12 cellular contexts compared by ENCODE assay signal in the genomic region with DNA sequence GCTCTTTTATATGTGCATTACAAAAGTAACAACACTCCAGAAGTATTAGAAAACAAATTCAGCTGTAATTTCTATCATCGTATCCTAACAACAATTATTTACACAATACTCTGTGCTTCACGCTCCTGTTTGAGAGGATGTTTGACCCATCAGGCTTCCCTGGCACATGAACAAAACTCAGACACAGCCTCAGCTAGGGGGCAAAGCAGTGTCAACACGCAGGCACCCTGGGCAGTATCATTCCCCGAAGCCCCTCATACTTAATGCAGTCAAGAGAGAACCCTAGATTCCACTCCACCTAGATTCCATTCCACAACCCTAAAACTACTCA. TPM values are rescaled to one million over a fixed set of nuclear protein-coding genes. Genes with fewer than 3 reads are reported as not detected.
A peak's percentile ranks its signal among the peaks of the same experiment; 100 is the strongest.
DNase-seq lines count a peak whose midpoint lies in the region; ATAC-seq, FAIRE-seq and TF ChIP-seq lines count a peak whose summit lies in the region.
"Had no signal": no experiment of that assay in that cellular context is flagged by ENCODE, and none has a peak within 500 bp of the region (broad histone marks: within the 10 kb centered on the region; RNA-seq: fewer than 3 reads in every experiment).

No MANE protein-coding gene starts in this region.

- no peaks in the 10 kb centered on the region for H3K9me2 ChIP-seq in OCI-LY7 (ENCODE audit: insufficient read depth, low read length)

- H3K9ac ChIP-seq in H1 (replicated peaks in 1 of 4; ENCODE audit: extremely low read depth in 1 of 4, low read depth in 3 of 4, low read length in 3 of 4) (no peak overlapping the region), skeletal muscle satellite cell (ENCODE audit: low read depth, low read length) (no peak overlapping the region)

- no peak overlapping the region for H4K91ac ChIP-seq in H1 (replicated peaks; ENCODE audit: insufficient read length, low read length)

- H3K9me3 Mint-ChIP-seq in CD8-positive, alpha-beta T cell, result no peaks in the 10 kb centered on the region
- H3K9me3 Mint-ChIP-seq in activated naive CD8-positive, alpha-beta T cell treated with anti-CD3 and anti-CD28 coated beads for 36 hours, result no peaks in the 10 kb centered on the region
- H3K9me3 Mint-ChIP-seq: activated B cell treated with CpG ODN at 0.5 μM for 24 hours, memory B cell, nephron progenitor cell had no signal

- CTCF ChIA-PET in CD8-positive, alpha-beta T cell (lab: Charles Lee), result interaction anchor here (0.7 to 4.0 kb wide), 11 partner anchors 8 to 755 kb away, joined by 3 to 25 read pairs (median 5); partner anchors contain the start of genes BORCS5 and MANSC1
- CTCF ChIA-PET in OCI-LY7 (lab: Charles Lee; ENCODE audit: unreplicated experiment), result no interaction called here
- CTCF ChIA-PET in H1 (lab: Charles Lee; ENCODE audit: partially characterized antibody), result interaction anchor here (0.6 to 6.1 kb wide), 22 partner anchors 8 to 331 kb away, joined by 3 to 38 read pairs (median 4); partner anchors contain the start of genes BORCS5 and MANSC1

- H2BK12ac ChIP-seq in H1 (ENCODE audit: low read depth, low read length), result peak overlapping the region; percentile 84; the same call in 1 of the 2 replicates

- peak overlapping the region; percentile 54; the same call in 1 of the 2 replicates for H2AFZ ChIP-seq in OCI-LY7 (ENCODE audit: low read length)
- H2AFZ ChIP-seq in H1 (ENCODE audit: low read length), result no peak overlapping the region

- H2BK120ac ChIP-seq in H1 (replicated peaks; ENCODE audit: low read depth, low read length), result no peak overlapping the region

- H4K8ac ChIP-seq in H1 (ENCODE audit: extremely low read depth, insufficient read depth, low read length), result no peak overlapping the region

- FAIRE-seq in H1 (lab: Jason Lieb, UNC), result no peak

- POLR2A ChIA-PET in CD8-positive, alpha-beta T cell (lab: Charles Lee), result interaction anchor here (1.0 kb wide), 1 partner anchor 23 kb away, joined by 3 read pairs; no protein-coding TSS in a partner anchor
- POLR2A ChIA-PET in OCI-LY7 (lab: Charles Lee), result no interaction called here
- POLR2A ChIA-PET in H1 (lab: Charles Lee; ENCODE audit: partially characterized antibody), result interaction anchor here (2.6 kb wide), 1 partner anchor 68 kb away, joined by 8 read pairs; the partner anchor contains the start of gene LRP6

- TF ChIP-seq POLR2A in H1 (IDR thresholded peaks at IDR 0.05; ENCODE audit: control extremely low read depth in 1 of 2, low read depth in 2 of 2, low read length in 2 of 2), result no peak

- H3K4me3 Mint-ChIP-seq in CD8-positive, alpha-beta T cell, result no peak overlapping the region
- no peak overlapping the region for H3K4me3 Mint-ChIP-seq in activated naive CD8-positive, alpha-beta T cell treated with anti-CD3 and anti-CD28 coated beads for 36 hours
- H3K4me3 Mint-ChIP-seq: activated B cell treated with CpG ODN at 0.5 μM for 24 hours, memory B cell, nephron progenitor cell had no signal

- no peaks in the 10 kb centered on the region for H3K79me1 ChIP-seq in H1 (ENCODE audit: low read depth, low read length)

- no peak overlapping the region for H3K4ac ChIP-seq in H1 (replicated peaks; ENCODE audit: insufficient read length, low read depth, low read length)

- peaks cover 7% of the 10 kb centered on the region for H3K4me1 ChIP-seq in CD8-positive, alpha-beta T cell (ENCODE audit: insufficient read depth, low read length)
- H3K4me1 ChIP-seq in OCI-LY7 (ENCODE audit: insufficient read depth, low read length, poor library complexity, severe bottlenecking) (no peaks in the 10 kb centered on the region), H1 (replicated peaks in 1 of 4; ENCODE audit: control insufficient read depth in 3 of 4, insufficient read depth in 4 of 4, low read length in 3 of 4) (peaks cover 4 to 11% (median 9%) of the 10 kb centered on the region in 4 experiments; a peak in 4 of 7 replicates), skeletal muscle satellite cell (ENCODE audit: control insufficient read depth, insufficient read depth, low read length) (peaks cover 12% of the 10 kb centered on the region)

- H2BK20ac ChIP-seq in H1 (ENCODE audit: low read length), result no peak overlapping the region

- H3K27ac Mint-ChIP-seq in CD8-positive, alpha-beta T cell, result no peak overlapping the region
- no peak overlapping the region for H3K27ac Mint-ChIP-seq in activated naive CD8-positive, alpha-beta T cell treated with anti-CD3 and anti-CD28 coated beads for 36 hours
- H3K27ac Mint-ChIP-seq: activated B cell treated with CpG ODN at 0.5 μM for 24 hours, memory B cell, nephron progenitor cell had no signal

- H3K4me2 ChIP-seq in OCI-LY7 (ENCODE audit: low read length) (no peak overlapping the region), H1 (ENCODE audit: insufficient read depth in 1 of 2, low read depth in 2 of 2, low read length in 2 of 2) (no peak overlapping the region), skeletal muscle satellite cell (ENCODE audit: low read length) (peak overlapping the region; percentile 51)

- no peak overlapping the region for H2BK5ac ChIP-seq in H1 (ENCODE audit: low read depth, low read length)

- no peak overlapping the region for H3K18ac ChIP-seq in H1 (ENCODE audit: extremely low read depth, low read length)

- H3K79me2 ChIP-seq in OCI-LY7 (ENCODE audit: insufficient read depth, low read depth, low read length) (no peaks in the 10 kb centered on the region), H1 (ENCODE audit: control insufficient read depth in 1 of 2, insufficient read depth in 2 of 2, low read length in 2 of 2) (no peaks in the 10 kb centered on the region)

- no peak overlapping the region for H3K27ac ChIP-seq in CD8-positive, alpha-beta T cell (ENCODE audit: low read depth, low read length)
- H3K27ac ChIP-seq in OCI-LY7 (ENCODE audit: low read depth, low read length, poor library complexity, severe bottlenecking) (no peak overlapping the region), H1 (ENCODE audit: low read depth, low read length) (no peak overlapping the region), dorsolateral prefrontal cortex (peak overlapping the region in 24 of 59 donors; percentile 3 to 79 (median 48))

- H2BK15ac ChIP-seq in H1 (ENCODE audit: low read length), result 0 out of 2 replicates have a peak overlapping the region, but pooled peaks have one; percentile 25

- no peaks in the 10 kb centered on the region for H3K36me3 Mint-ChIP-seq in CD8-positive, alpha-beta T cell
- no peaks in the 10 kb centered on the region for H3K36me3 Mint-ChIP-seq in activated naive CD8-positive, alpha-beta T cell treated with anti-CD3 and anti-CD28 coated beads for 36 hours

- TF ChIP-seq CTCF in CD8-positive, alpha-beta T cell (IDR thresholded peaks at IDR 0.05), result peak; percentile 47
- peak; percentile 62; the same call in 1 of the 2 replicates for TF ChIP-seq CTCF in OCI-LY7 (conservative IDR thresholded peaks at IDR 0.05; ENCODE audit: low read length)
- no peak for TF ChIP-seq CTCF in H1 (IDR thresholded peaks at IDR 0.05; ENCODE audit: control extremely low read depth in 1 of 3, insufficient read depth in 1 of 3, low read depth in 1 of 3, low read length in 3 of 3)
- TF ChIP-seq CTCF in dorsolateral prefrontal cortex (IDR thresholded peaks at IDR 0.05 in 54 of 56, conservative IDR thresholded peaks at IDR 0.05 in 2 of 56; ENCODE audit: low read depth in 1 of 56, partially characterized antibody in 56 of 56), result peak in 10 of 56 donors; percentile 1 to 40 (median 12)

- no peak overlapping the region for H3K4me3 ChIP-seq in CD8-positive, alpha-beta T cell (ENCODE audit: low read depth, low read length)
- H3K4me3 ChIP-seq in OCI-LY7 (ENCODE audit: low read depth, low read length, poor library complexity, severe bottlenecking) (no peak overlapping the region), H1 (ENCODE audit: extremely low read depth in 1 of 4, insufficient read depth in 2 of 4, low read depth in 3 of 4, low read length in 4 of 4) (no peak overlapping the region), skeletal muscle satellite cell (ENCODE audit: low read length) (no peak overlapping the region), dorsolateral prefrontal cortex (peak overlapping the region in 1 of 59 donors; percentile 7)

- no peak overlapping the region for H2AK5ac ChIP-seq in H1 (ENCODE audit: low read depth, low read length)

- TF ChIP-seq EP300 in H1 (IDR thresholded peaks at IDR 0.05; ENCODE audit: borderline replicate concordance in 1 of 2, low read depth in 2 of 2, low read length in 2 of 2), result no peak

- intact Hi-C loops in CD8-positive, alpha-beta T cell (cut with DNase I, micrococcal nuclease), result loop anchor here (1.0 to 10.0 kb wide), 3 partner anchors 23 to 1570 kb away; partner anchors contain the start of gene BORCS5 (in 1 of the 2)
- intact Hi-C loops in OCI-LY7 (cut with micrococcal nuclease; ENCODE audit: unreplicated experiment), result loop anchor here (2.0 to 10.0 kb wide), 3 partner anchors 252 to 760 kb away; no protein-coding TSS in a partner anchor
- intact Hi-C loops in dorsolateral prefrontal cortex (cut with DNase I), result loop anchor here (2.0 to 5.0 kb wide), 3 partner anchors 67 to 254 kb away; partner anchors contain the start of gene LRP6 (in 1 of the 2)

- H3K27me3 Mint-ChIP-seq in CD8-positive, alpha-beta T cell (ENCODE audit: low read depth), result peaks cover 4% of the 10 kb centered on the region
- no peaks in the 10 kb centered on the region for H3K27me3 Mint-ChIP-seq in activated naive CD8-positive, alpha-beta T cell treated with anti-CD3 and anti-CD28 coated beads for 36 hours

- no peaks in the 10 kb centered on the region; the same call in 1 of the 2 replicates for H3K23me2 ChIP-seq in H1 (ENCODE audit: low read depth, low read length)

- no peak overlapping the region for H3K56ac ChIP-seq in H1 (replicated peaks; ENCODE audit: insufficient read length, low read depth, low read length)

- DNase-seq in CD8-positive, alpha-beta T cell, result no peak
- DNase-seq in OCI-LY7 (ENCODE audit: low spot score), result no peak
- no peak for DNase-seq in H1 (ENCODE audit: low read depth in 1 of 2, low spot score in 2 of 2)
- DNase-seq in dorsolateral prefrontal cortex, result no peak
- DNase-seq in activated CD4-positive, alpha-beta T cell treated with anti-CD3 and anti-CD28 coated beads, Interleukin-2, amount 50 U/mL, for 1 hour, result no peak
- no peak for DNase-seq in activated naive CD8-positive, alpha-beta T cell treated with anti-CD3 and anti-CD28 coated beads for 36 hours
- DNase-seq: NCI-H1092 had no signal

- no peaks in the 10 kb centered on the region for H3K27me3 ChIP-seq in CD8-positive, alpha-beta T cell (ENCODE audit: insufficient read depth, low read length)
- H3K27me3 ChIP-seq in H1 (replicated peaks in 1 of 4; ENCODE audit: control insufficient read depth in 3 of 4, extremely low read depth in 1 of 4, insufficient read depth in 3 of 4, low read length in 3 of 4), result no peaks in the 10 kb centered on the region
- H3K27me3 ChIP-seq in skeletal muscle satellite cell (ENCODE audit: control insufficient read depth, insufficient read depth, low read length), result peaks cover 8% of the 10 kb centered on the region
- no peaks in the 10 kb centered on the region for H3K27me3 ChIP-seq in dorsolateral prefrontal cortex

- BruUV-seq in OCI-LY7 (replicated peaks; lab: Mats Ljungman, UMichigan), result no TSS peak

- no peaks in the 10 kb centered on the region for H3K9me3 ChIP-seq in CD8-positive, alpha-beta T cell (ENCODE audit: low read length)
- H3K9me3 ChIP-seq in OCI-LY7 (ENCODE audit: low read length), result no peaks in the 10 kb centered on the region
- H3K9me3 ChIP-seq in H1 (ENCODE audit: insufficient read depth in 2 of 2, low read depth in 1 of 2, low read length in 1 of 2), result no peaks in the 10 kb centered on the region
- no peaks in the 10 kb centered on the region for H3K9me3 ChIP-seq in skeletal muscle satellite cell (replicated peaks; ENCODE audit: low read length)

- H3K14ac ChIP-seq in H1 (ENCODE audit: insufficient read length), result no peak overlapping the region

- TF ChIP-seq RAD21 in H1 (IDR thresholded peaks at IDR 0.05 in 1 of 2, conservative IDR thresholded peaks at IDR 0.05 in 1 of 2; ENCODE audit: low read depth in 2 of 2, low read length in 2 of 2), result no peak

- 80% methylated on average over 4 of the region's 4 CpGs; no CpG with 5 or more reads in 1 of the 2 experiments for WGBS in H1 (ENCODE audit: extremely low coverage in 1 of 2, insufficient coverage in 1 of 2, insufficient read length in 1 of 2, insufficient replicate concordance in 2 of 2, low coverage in 1 of 2, low lambda C conversion rate in 2 of 2, missing lambda C conversion rate in 1 of 2), 2 experiments

- H4K20me1 ChIP-seq in OCI-LY7 (ENCODE audit: insufficient read depth, low read length) (no peaks in the 10 kb centered on the region), H1 (replicated peaks in 1 of 2; ENCODE audit: control insufficient read depth in 1 of 2, insufficient read depth in 2 of 2, low read length in 2 of 2) (no peaks in the 10 kb centered on the region)

- H4K5ac ChIP-seq in H1 (ENCODE audit: insufficient read length, low read depth, low read length), result no peak overlapping the region

- ATAC-seq in CD8-positive, alpha-beta T cell, result no peak
- ATAC-seq in GM18520 (IDR thresholded peaks at IDR 0.05; ENCODE audit: unreplicated experiment), result no peak

- H3K4me1 Mint-ChIP-seq in CD8-positive, alpha-beta T cell (ENCODE audit: low read depth), result peaks cover 22% of the 10 kb centered on the region
- H3K4me1 Mint-ChIP-seq in activated naive CD8-positive, alpha-beta T cell treated with anti-CD3 and anti-CD28 coated beads for 36 hours, result peaks cover 16% of the 10 kb centered on the region

- no peaks in the 10 kb centered on the region for H3K36me3 ChIP-seq in CD8-positive, alpha-beta T cell (ENCODE audit: insufficient read depth, low read length)
- H3K36me3 ChIP-seq in OCI-LY7 (ENCODE audit: insufficient read depth, low read length) (no peaks in the 10 kb centered on the region), H1 (ENCODE audit: control insufficient read depth in 2 of 4, insufficient read depth in 4 of 4, low read length in 3 of 4) (no peaks in the 10 kb centered on the region; a peak in 1 of 8 replicates), skeletal muscle satellite cell (ENCODE audit: insufficient read depth, low read length) (no peaks in the 10 kb centered on the region)

- H3K23ac ChIP-seq in H1 (ENCODE audit: insufficient read length), result no peak overlapping the region

RNA-seq across cellular contexts. Expression of gene MANSC1, which starts 15.4 kb away (rescaled TPM):
- total RNA-seq in CD8-positive, alpha-beta T cell, result not detected
- total RNA-seq in OCI-LY7 (2014; rRNA removed; shearing (Covaris generic)), result not detected in 2 replicates
- total RNA-seq in OCI-LY7 (2022), result 0.17 TPM in 1 of 2 replicates, not detected in the other
- total RNA-seq in H1 (2021; fragmentation: NEBNext Ultra II Directional; extraction: Animal tissue kit (Norgen Biotek cat#: 25700)), result 6.1 and 8.9 TPM in 2 replicates
- 2.0 and 2.5 TPM in 2 replicates for polyA plus RNA-seq in H1 (2011; rRNA removed)
- 1.9 TPM for polyA plus RNA-seq in H1 (2011; cell fraction: cytosol; rRNA removed)
- polyA plus RNA-seq in H1 (2011; cell fraction: nucleus; rRNA removed), result 1.2 TPM
- 4.0 to 6.1 TPM (median 5.3 TPM) in 4 replicates for polyA plus RNA-seq in H1 (2012, experiment 1 of 2)
- 2.4 TPM for polyA plus RNA-seq in H1 (2012, experiment 2 of 2)
- 14.7 TPM for polyA plus RNA-seq in H1 (2013, experiment 1 of 2)
- polyA plus RNA-seq in H1 (2013, experiment 2 of 2), result 15.8 TPM
- 1.4 and 2.6 TPM in 2 replicates for polyA minus RNA-seq in H1 (2011; rRNA and poly(A)+ RNA removed)
- polyA minus RNA-seq in H1 (2011; cell fraction: cytosol; rRNA and poly(A)+ RNA removed), result 1.6 TPM
- 0.90 TPM for polyA minus RNA-seq in H1 (2011; cell fraction: nucleus; rRNA and poly(A)+ RNA removed)
- total RNA-seq in skeletal muscle satellite cell (2012; rRNA removed), result 2.0 and 2.4 TPM in 2 replicates
- 10 to 100 TPM; 12.0 to 32.4 (median 22.8) TPM for total RNA-seq in dorsolateral prefrontal cortex
- total RNA-seq in activated naive CD8-positive, alpha-beta T cell treated with anti-CD3 and anti-CD28 coated beads for 36 hours, result under 1 TPM; 0.43 to 0.76 TPM

RNA-seq across cellular contexts. Expression of gene BORCS5, which starts 22.2 kb away (rescaled TPM):
- 10 to 100 TPM; 33.8 to 38.8 TPM for total RNA-seq in CD8-positive, alpha-beta T cell
- total RNA-seq in OCI-LY7 (2014; rRNA removed; shearing (Covaris generic)), result 9.6 and 10.4 TPM in 2 replicates
- total RNA-seq in OCI-LY7 (2022) (22.9 and 25.3 TPM in 2 replicates), dorsolateral prefrontal cortex (10 to 100 TPM; 30.7 to 69.8 (median 50.1) TPM)
- total RNA-seq in H1 (2021; fragmentation: NEBNext Ultra II Directional; extraction: Animal tissue kit (Norgen Biotek cat#: 25700)), result 15.4 and 17.4 TPM in 2 replicates
- polyA plus RNA-seq in H1 (2011; rRNA removed), result 8.3 and 14.4 TPM in 2 replicates
- polyA plus RNA-seq in H1 (2011; cell fraction: cytosol; rRNA removed), result 10.0 TPM
- 16.9 TPM for polyA plus RNA-seq in H1 (2011; cell fraction: nucleus; rRNA removed)
- 9.3 to 12.7 TPM (median 11.1 TPM) in 4 replicates for polyA plus RNA-seq in H1 (2012, experiment 1 of 2)
- polyA plus RNA-seq in H1 (2012, experiment 2 of 2), result 9.4 TPM
- 8.2 TPM for polyA plus RNA-seq in H1 (2013, experiment 1 of 2)
- 8.7 TPM for polyA plus RNA-seq in H1 (2013, experiment 2 of 2)
- 15.7 and 16.0 TPM in 2 replicates for polyA minus RNA-seq in H1 (2011; rRNA and poly(A)+ RNA removed)
- polyA minus RNA-seq in H1 (2011; cell fraction: cytosol; rRNA and poly(A)+ RNA removed), result 12.9 TPM
- 15.9 TPM for polyA minus RNA-seq in H1 (2011; cell fraction: nucleus; rRNA and poly(A)+ RNA removed)
- total RNA-seq in skeletal muscle satellite cell (2012; rRNA removed), result 14.0 and 19.3 TPM in 2 replicates
- 10 to 100 TPM; 25.5 to 25.8 TPM for total RNA-seq in activated naive CD8-positive, alpha-beta T cell treated with anti-CD3 and anti-CD28 coated beads for 36 hours

Comparison
In these comparisons a context has a peak if more than half of its experiments do, and no peak if none do; other contexts are left out.
1. CTCF ChIP-seq: peak in CD8-positive, alpha-beta T cell (single experiment) and OCI-LY7 (single experiment); none in H1 (0 of 3).